ENCODE assay signal across 1 cellular context in the genomic region with DNA sequence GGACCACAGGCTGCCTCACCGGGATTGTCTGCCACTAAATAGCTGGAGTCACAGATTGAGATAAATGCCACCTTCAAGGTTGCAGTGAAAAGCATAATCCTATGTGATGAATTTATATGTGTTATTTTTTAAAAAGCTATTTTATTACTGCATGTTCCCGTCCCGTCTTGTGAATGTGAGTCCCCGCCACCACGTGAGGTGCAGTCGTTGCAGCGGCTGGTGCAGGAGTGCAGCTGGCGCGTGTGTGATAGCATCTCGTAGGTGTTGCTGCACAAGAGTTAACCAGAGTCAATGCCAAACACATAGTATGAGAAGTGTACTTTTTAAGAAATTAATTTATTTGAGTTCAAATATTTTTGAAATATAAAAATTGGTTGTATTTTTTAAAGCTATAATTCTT.
TF ChIP-seq lines count a peak whose summit lies in the region.

No MANE protein-coding gene starts in this region.

TF ChIP-seq in H1, 55 proteins besides CTCF, POLR2A, EP300 and RAD21:
- TF ChIP-seq SIX5 (IDR thresholded peaks at IDR 0.05; ENCODE audit: low read depth, low read length) (no peak), POLR2AphosphoS5 (IDR thresholded peaks at IDR 0.05; ENCODE audit: low read depth, low read length) (0 out of 2 replicates have a peak, but pooled peaks have one; percentile 6), SP2 (IDR thresholded peaks at IDR 0.05; ENCODE audit: low read length) (no peak), TAF7 (optimal IDR thresholded peaks at IDR 0.05; ENCODE audit: borderline replicate concordance, low read depth, low read length) (no peak), SAP30 (IDR thresholded peaks at IDR 0.05; ENCODE audit: insufficient read depth, insufficient replicate concordance, low read length) (no peak)
